ENCODE assay signal across 8 cellular contexts in the genomic region with DNA sequence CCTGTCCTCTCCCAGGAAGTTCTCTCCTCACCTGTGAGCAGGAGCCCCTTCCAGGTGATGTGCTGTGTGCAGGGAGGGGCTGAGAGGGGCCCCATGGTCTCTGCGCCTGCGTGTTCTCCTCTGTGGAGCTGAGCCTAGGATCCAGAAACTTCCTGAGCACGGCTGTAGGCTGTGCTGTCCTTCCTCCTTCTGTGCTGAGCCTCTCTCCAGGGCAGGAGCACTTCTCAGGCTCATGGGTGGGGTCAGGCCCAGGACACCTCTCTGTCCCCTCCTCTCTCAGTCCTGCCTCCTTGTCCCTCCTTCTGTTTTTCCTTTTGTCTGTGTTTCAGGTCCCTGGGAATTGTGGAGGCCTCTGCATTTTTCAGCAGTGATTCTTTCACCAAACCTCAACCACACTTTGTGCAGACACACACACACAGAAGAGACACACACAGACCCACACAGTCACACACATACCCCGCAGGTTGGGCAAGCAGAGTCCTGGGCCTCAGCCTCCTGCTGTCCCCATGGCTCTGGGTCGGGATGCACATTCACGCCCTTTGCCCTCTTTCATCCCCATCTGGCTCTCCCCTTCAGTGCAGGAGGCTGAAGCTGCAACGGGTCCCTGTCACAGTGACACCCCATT. TPM values are rescaled to one million over a fixed set of nuclear protein-coding genes. Genes with fewer than 3 reads are reported as not detected.
"Had no signal": no experiment of that assay in that cellular context is flagged by ENCODE, and none has a peak within 500 bp of the region (broad histone marks: within the 10 kb centered on the region; RNA-seq: fewer than 3 reads in every experiment).

A gene (minus strand): TSS at position 226 of the 625 bp plus-strand sequence. CDS start 131 bp downstream, at position 95.

RNA-seq across cellular contexts. Expression of the gene that starts here (rescaled TPM):
- total RNA-seq: activated B cell treated with CpG ODN at 0.5 μM for 24 hours; activated CD4-positive, alpha-beta memory T cell treated with anti-CD3 and anti-CD28 coated beads for 36 hours; activated CD4-positive, alpha-beta T cell treated with anti-CD3 and anti-CD28 coated beads, Interleukin-2, amount 10 ng/mL, durations not matched to agents 7 days and 5 days; activated naive CD4-positive, alpha-beta T cell treated with anti-CD3 and anti-CD28 coated beads, Interleukin-2, amount 50 U/mL, for 72 hours; activated T-cell treated with anti-CD3 and anti-CD28 coated beads, Interleukin-2, amount 50 U/mL, for 4 hours; cardiac septum; Peyer's patch; SK-MEL-5 had no signal
